8 cellular contexts compared by ENCODE assay signal in the genomic region with DNA sequence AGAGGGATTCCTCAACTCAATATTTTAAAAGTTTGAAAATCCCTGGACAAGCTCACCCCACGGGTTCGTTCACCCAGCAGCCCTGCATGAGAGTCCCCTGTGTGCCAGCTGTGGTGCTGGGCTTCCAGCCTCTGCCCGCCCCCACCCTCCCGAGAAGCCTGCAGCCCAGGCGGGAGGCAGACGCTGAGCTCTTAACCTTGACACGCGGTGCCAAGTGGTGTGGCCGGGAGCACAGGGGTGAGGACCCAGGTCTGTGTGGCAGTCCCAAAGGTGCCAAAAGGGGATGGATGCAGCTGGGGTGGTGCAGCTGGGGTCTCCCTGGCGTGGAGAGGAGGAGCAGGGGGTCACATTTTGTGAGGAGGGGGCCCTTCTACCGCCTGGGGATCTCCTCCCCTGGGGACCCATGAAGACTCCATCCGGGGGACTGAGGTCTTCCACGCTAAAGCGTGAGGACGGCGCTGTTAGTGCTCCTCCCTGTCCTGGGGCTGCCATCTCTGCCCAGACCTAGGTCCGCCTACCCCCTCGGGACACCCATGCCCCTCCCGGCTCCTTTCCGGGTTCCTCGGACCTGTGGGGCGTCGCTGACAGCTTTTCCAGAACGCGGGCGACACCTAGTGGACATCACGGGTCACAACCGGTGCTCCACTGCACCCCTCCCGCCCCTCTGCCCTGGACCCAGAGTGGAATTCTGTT.
DNase-seq lines count a peak whose midpoint lies in the region; ATAC-seq lines count a peak whose summit lies in the region.

No MANE protein-coding gene starts in this region.

- DNase-seq in DMS53 (lab: John Stamatoyannopoulos, UW) (peak; percentile 95), NCI-H345 (lab: John Stamatoyannopoulos, UW) (peak; percentile 77), left kidney (ENCODE audit: low read depth, low spot score) (peak; percentile 88)
- peak; percentile 85 for DNase-seq in activated CD4-positive, alpha-beta T cell treated with anti-CD3 and anti-CD28 coated beads for 48 hours
- peak; percentile 62 to 74 (median 69) for DNase-seq in stimulated activated CD4-positive, alpha-beta T cell treated with anti-CD3 and anti-CD28 coated beads, Interleukin-1b, Interleukin-23, amount 100 ng/mL, for 24 hours (ENCODE audit: low read depth in 4 of 4, low spot score in 1 of 4)

- peak overlapping the region; percentile 92 for H3K27ac ChIP-seq in cingulate gyrus (ENCODE audit: low read depth, low read length)

- peak; percentile 63 for ATAC-seq in HG02943 (IDR thresholded peaks at IDR 0.05; ENCODE audit: low read depth, unreplicated experiment)
- ATAC-seq in GM21367 (IDR thresholded peaks at IDR 0.05; ENCODE audit: unreplicated experiment) = no peak
